In genomic region chr17:9021158-9021984, GRCh38 we compare ENCODE assay signal across 8 cellular contexts. TPM values are rescaled to one million over a fixed set of nuclear protein-coding genes. Genes with fewer than 3 reads are reported as not detected.
DNase-seq lines count a peak whose midpoint lies in the region; FAIRE-seq and TF ChIP-seq lines count a peak whose summit lies in the region.

TSS of gene NTN1 (plus strand) at chr17:9021510. CDS start at chr17:9022374, 864 bp downstream.

- POLR2A ChIA-PET in OCI-LY7 (lab: Charles Lee) = no interaction called here

- intact Hi-C loops in OCI-LY7 (cut with micrococcal nuclease; ENCODE audit: unreplicated experiment) = loop anchor here (10.0 kb wide), 1 partner anchor 63 kb away; no protein-coding TSS in a partner anchor
- intact Hi-C loops in posterior vena cava (cut with DNase I) = loop anchor here in 1 of 2 donors (10.0 kb wide), 1 partner anchor 73 kb away; no protein-coding TSS in a partner anchor

- H3K4me1 ChIP-seq in OCI-LY7 (ENCODE audit: insufficient read depth, low read length, poor library complexity, severe bottlenecking) = no peaks in the 10 kb centered on the region
- peaks cover 12% of the 10 kb centered on the region for H3K4me1 ChIP-seq in cardiac muscle cell (ENCODE audit: low read depth)

- H3K27me3 ChIP-seq in cardiac muscle cell = peaks cover 100% of the 10 kb centered on the region

- H3K9me2 ChIP-seq in OCI-LY7 (ENCODE audit: insufficient read depth, low read length) = no peaks in the 10 kb centered on the region

- no peak for FAIRE-seq in urothelium cell line (lab: Jason Lieb, UNC)

- H4K20me1 ChIP-seq in OCI-LY7 (ENCODE audit: insufficient read depth, low read length) = no peaks in the 10 kb centered on the region

- no peaks in the 10 kb centered on the region for H3K9me3 ChIP-seq in OCI-LY7 (ENCODE audit: low read length)
- H3K9me3 ChIP-seq in cardiac muscle cell (ENCODE audit: low read depth) = no peaks in the 10 kb centered on the region

- H3K36me3 ChIP-seq in OCI-LY7 (ENCODE audit: insufficient read depth, low read length) (no peaks in the 10 kb centered on the region), cardiac muscle cell (no peaks in the 10 kb centered on the region)

- peak within 1 kb of the TSS; percentile 59 for H3K4me2 ChIP-seq in OCI-LY7 (ENCODE audit: low read length)

- peak within 1 kb of the TSS; percentile 68 for H3K4me3 ChIP-seq in OCI-LY7 (ENCODE audit: low read depth, low read length, poor library complexity, severe bottlenecking)
- H3K4me3 ChIP-seq in cardiac muscle cell = peak within 1 kb of the TSS; percentile 84

- no peaks in the 10 kb centered on the region for H3K79me2 ChIP-seq in OCI-LY7 (ENCODE audit: insufficient read depth, low read depth, low read length)

- no peak within 1 kb of the TSS for H3K27ac ChIP-seq in OCI-LY7 (ENCODE audit: low read depth, low read length, poor library complexity, severe bottlenecking)
- no peak within 1 kb of the TSS for H3K27ac ChIP-seq in cardiac muscle cell

- no TSS peak for BruUV-seq in OCI-LY7 (replicated peaks; lab: Mats Ljungman, UMichigan)

- TF ChIP-seq CTCF in OCI-LY7 (conservative IDR thresholded peaks at IDR 0.05; ENCODE audit: low read length) (no peak), cardiac muscle cell (IDR thresholded peaks at IDR 0.05; ENCODE audit: low read depth, low read length) (no peak)

- H2AFZ ChIP-seq in OCI-LY7 (ENCODE audit: low read length) = peak within 1 kb of the TSS; percentile 42; the same call in 1 of the 2 replicates

- CTCF ChIA-PET in OCI-LY7 (lab: Charles Lee; ENCODE audit: unreplicated experiment) = no interaction called here

- peak; percentile 69 for DNase-seq in Daoy (ENCODE audit: low read depth)
- DNase-seq in HCEC 1CT = peak; percentile 5
- peak; percentile 25 for DNase-seq in OCI-LY7 (ENCODE audit: low spot score)
- DNase-seq in activated naive CD4-positive, alpha-beta T cell treated with anti-CD3 and anti-CD28 coated beads, Interleukin-2, amount 50 U/mL, for 16 hours = peak; percentile 74
- peak; percentile 50 to 69 for DNase-seq in cardiac muscle cell (ENCODE audit: low read depth in 1 of 2, low spot score in 1 of 2)
- peak; percentile 84 for DNase-seq in posterior vena cava (ENCODE audit: low spot score)
- DNase-seq in urothelium cell line (ENCODE audit: low spot score) = peak; percentile 77
- no peak for DNase-seq in NOMO-1 treated with dmso at 0.1 percent for 144 hours (lab: John Stamatoyannopoulos, UW; ENCODE audit: unreplicated experiment)

RNA-seq across cellular contexts. Expression of gene NTN1, which starts in this region (rescaled TPM):
- 6.8 and 7.1 TPM in 2 replicates for total RNA-seq in Daoy (2014; rRNA removed; shearing (Covaris generic))
- 0.05 TPM in 1 of 2 replicates, not detected in the other for total RNA-seq in OCI-LY7 (2014; rRNA removed; shearing (Covaris generic))
- not detected in 2 replicates for total RNA-seq in OCI-LY7 (2022)
- 0.21 and 0.60 TPM in 2 replicates for total RNA-seq in cardiac muscle cell
- polyA plus RNA-seq in cardiac muscle cell = 0.10 and 0.16 TPM in 2 replicates
- 10 to 100 TPM in 1 of 2 donors, 1 to 10 TPM in 1; 6.9 to 15.4 TPM for total RNA-seq in posterior vena cava

Comparison
In these comparisons a context has a peak if more than half of its experiments do, and no peak if none do; other contexts are left out.
1. Peak in DNase-seq, H3K4me3 ChIP-seq and H3K4me2 ChIP-seq in OCI-LY7; RNA of the gene not detected or under 1 TPM.
2. Peak in DNase-seq and H3K4me3 ChIP-seq in cardiac muscle cell; RNA of the gene not detected or under 1 TPM.